In the genomic region with DNA sequence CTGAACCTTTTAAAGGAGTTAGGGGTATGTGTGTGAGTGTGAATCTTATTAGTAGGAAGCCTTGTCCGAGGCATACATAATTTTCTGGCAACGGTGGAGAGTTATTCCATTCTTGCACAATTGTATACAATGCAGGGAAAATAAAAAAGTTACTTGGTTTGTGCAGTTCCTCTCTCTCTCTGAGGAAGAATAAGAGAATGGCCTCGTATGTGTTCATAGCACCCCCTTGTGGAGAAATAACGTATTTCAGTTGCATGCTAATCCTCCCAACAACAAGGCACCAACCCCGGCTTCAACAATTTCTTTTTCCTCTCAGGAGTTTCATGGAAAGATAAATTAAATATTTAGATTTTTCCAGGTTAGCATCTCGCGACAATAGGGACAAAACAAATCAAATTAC, we compare ENCODE assay signal across 8 cellular contexts. TPM values are rescaled to one million over a fixed set of nuclear protein-coding genes. Genes with fewer than 3 reads are reported as not detected.
DNase-seq lines count a peak whose midpoint lies in the region; TF ChIP-seq lines count a peak whose summit lies in the region.

No MANE protein-coding gene starts in this region.

- H3F3A ChIP-seq in GM23248 (ENCODE audit: insufficient read depth): no peaks in the 10 kb centered on the region

- TF ChIP-seq CTCF in NB4 (IDR thresholded peaks at IDR 0.05; ENCODE audit: low read depth, low read length): peak; percentile 38
- peak; percentile 68 to 77 for TF ChIP-seq CTCF in mammary epithelial cell (conservative IDR thresholded peaks at IDR 0.05 in 1 of 2, IDR thresholded peaks at IDR 0.05 in 1 of 2; ENCODE audit: extremely low read depth in 1 of 2, insufficient read depth in 1 of 2, low read depth in 1 of 2, low read length in 2 of 2)
- peak; percentile 65 for TF ChIP-seq CTCF in liver (IDR thresholded peaks at IDR 0.05; ENCODE audit: low read depth, low read length, missing input control)
- peak; percentile 35 to 46 (median 46) for TF ChIP-seq CTCF in vagina (IDR thresholded peaks at IDR 0.05)

- H3K4me1 Mint-ChIP-seq in activated CD4-positive, alpha-beta memory T cell treated with anti-CD3 and anti-CD28 coated beads, Interleukin-2, amount 10 ng/mL, durations not matched to agents 7 days and 5 days: no peaks in the 10 kb centered on the region

- H3K79me2 ChIP-seq in GM23248 (ENCODE audit: insufficient read depth): no peaks in the 10 kb centered on the region
- H3K79me2 ChIP-seq in mammary epithelial cell (ENCODE audit: insufficient read depth, low read length): no peaks in the 10 kb centered on the region

- H3K36me3 Mint-ChIP-seq in activated CD4-positive, alpha-beta memory T cell treated with anti-CD3 and anti-CD28 coated beads, Interleukin-2, amount 10 ng/mL, durations not matched to agents 7 days and 5 days (ENCODE audit: low read depth): no peaks in the 10 kb centered on the region

- POLR2A ChIA-PET in activated CD4-positive, alpha-beta memory T cell treated with anti-CD3 and anti-CD28 coated beads, Interleukin-2, amount 10 ng/mL, durations not matched to agents 7 days and 5 days (lab: Charles Lee): no interaction called here

- intact Hi-C loops in mammary epithelial cell (cut with micrococcal nuclease) (loop anchor here (1.0 to 10.0 kb wide), 3 partner anchors 553 to 1790 kb away; no protein-coding TSS in a partner anchor), vagina (cut with DNase I) (no loop called here)

- H3K4me3 Mint-ChIP-seq in activated CD4-positive, alpha-beta memory T cell treated with anti-CD3 and anti-CD28 coated beads, Interleukin-2, amount 10 ng/mL, durations not matched to agents 7 days and 5 days: no peak overlapping the region

- H3K4me1 ChIP-seq in GM23248 (ENCODE audit: insufficient read depth): no peaks in the 10 kb centered on the region
- no peaks in the 10 kb centered on the region for H3K4me1 ChIP-seq in mammary epithelial cell (ENCODE audit: insufficient read depth, low read length)
- H3K4me1 ChIP-seq in liver (ENCODE audit: control insufficient read depth in 4 of 4, insufficient read depth in 4 of 4, low read length in 3 of 4): no peaks in the 10 kb centered on the region
- H3K4me1 ChIP-seq in vagina: no peaks in the 10 kb centered on the region

- H3K9ac ChIP-seq in GM23248: no peak overlapping the region
- no peak overlapping the region for H3K9ac ChIP-seq in mammary epithelial cell (ENCODE audit: insufficient read depth, low read length)
- H3K9ac ChIP-seq in liver (ENCODE audit: low read depth in 1 of 2, low read length in 2 of 2): no peak overlapping the region

- H3K9me3 ChIP-seq in GM23248 (ENCODE audit: low read depth) (no peaks in the 10 kb centered on the region), mammary epithelial cell (replicated peaks; ENCODE audit: insufficient read depth, low read length) (no peaks in the 10 kb centered on the region), liver (ENCODE audit: control insufficient read depth in 4 of 4, low read length in 3 of 4) (no peaks in the 10 kb centered on the region), vagina (no peaks in the 10 kb centered on the region)

- no peak overlapping the region for H3K27ac ChIP-seq in GM23248
- no peak overlapping the region for H3K27ac ChIP-seq in mammary epithelial cell (ENCODE audit: insufficient read depth, low read depth, low read length)
- no peak overlapping the region for H3K27ac ChIP-seq in liver (ENCODE audit: low read depth in 1 of 2, low read length in 2 of 2)
- H3K27ac ChIP-seq in vagina: no peak overlapping the region

- BruUV-seq in mammary epithelial cell (replicated peaks; lab: Mats Ljungman, UMichigan): no TSS peak

- H2AFZ ChIP-seq in GM23248: no peak overlapping the region
- no peak overlapping the region for H2AFZ ChIP-seq in mammary epithelial cell (ENCODE audit: low read depth, low read length)

- no peaks in the 10 kb centered on the region for H3K27me3 Mint-ChIP-seq in activated CD4-positive, alpha-beta memory T cell treated with anti-CD3 and anti-CD28 coated beads, Interleukin-2, amount 10 ng/mL, durations not matched to agents 7 days and 5 days

- no peak overlapping the region for H3K27ac Mint-ChIP-seq in activated CD4-positive, alpha-beta memory T cell treated with anti-CD3 and anti-CD28 coated beads, Interleukin-2, amount 10 ng/mL, durations not matched to agents 7 days and 5 days

- H3K36me3 ChIP-seq in GM23248 (ENCODE audit: low read depth): no peaks in the 10 kb centered on the region
- no peaks in the 10 kb centered on the region for H3K36me3 ChIP-seq in mammary epithelial cell (ENCODE audit: insufficient read depth, low read length)
- no peaks in the 10 kb centered on the region for H3K36me3 ChIP-seq in liver (ENCODE audit: control insufficient read depth in 4 of 4, insufficient read depth in 3 of 4, low read depth in 1 of 4, low read length in 3 of 4)
- H3K36me3 ChIP-seq in vagina: no peaks in the 10 kb centered on the region

- H3K4me2 ChIP-seq in GM23248 (ENCODE audit: unreplicated experiment) (no peak overlapping the region), mammary epithelial cell (ENCODE audit: insufficient read depth, low read depth, low read length) (no peak overlapping the region)

- dilution Hi-C loops in mammary epithelial cell (cut with HindIII; ENCODE audit: low sequenced_read_pairs): no loop called here

- 0 to 5% methylated on average over 7 of the region's 7 CpGs for WGBS in GM23248 (ENCODE audit: low coverage in 1 of 2, low lambda C conversion rate in 2 of 2, missing lambda C conversion rate in 2 of 2), 2 experiments
- 8% methylated on average over 7 of the region's 7 CpGs for WGBS in mammary epithelial cell (ENCODE audit: low coverage, missing lambda C conversion rate)
- 3% methylated on average over 7 of the region's 7 CpGs for WGBS in liver

- no peaks in the 10 kb centered on the region for H3K9me3 Mint-ChIP-seq in activated CD4-positive, alpha-beta memory T cell treated with anti-CD3 and anti-CD28 coated beads, Interleukin-2, amount 10 ng/mL, durations not matched to agents 7 days and 5 days

- no peak overlapping the region for H3K4me3 ChIP-seq in GM23248
- no peak overlapping the region for H3K4me3 ChIP-seq in NB4 (ENCODE audit: low read depth, low read length)
- H3K4me3 ChIP-seq in mammary epithelial cell (replicated peaks in 1 of 3; ENCODE audit: insufficient read depth in 1 of 3, low read depth in 2 of 3, low read length in 3 of 3): no peak overlapping the region
- H3K4me3 ChIP-seq in liver (ENCODE audit: low read depth in 1 of 3, low read length in 3 of 3): no peak overlapping the region
- no peak overlapping the region for H3K4me3 ChIP-seq in vagina

- no peaks in the 10 kb centered on the region for H3K9me2 ChIP-seq in GM23248 (ENCODE audit: insufficient read depth)

- TF ChIP-seq RAD21 in liver (IDR thresholded peaks at IDR 0.05): peak; percentile 75 to 86

- no peaks in the 10 kb centered on the region for H4K20me1 ChIP-seq in GM23248 (ENCODE audit: insufficient read depth)
- H4K20me1 ChIP-seq in mammary epithelial cell (ENCODE audit: insufficient read depth, low read length): no peaks in the 10 kb centered on the region

- DNase-seq in stimulated activated CD4-positive, alpha-beta T cell treated with anti-CD3 and anti-CD28 coated beads, Interleukin-15, amount 100 ng/mL, for 24 hours: peak; percentile 3
- DNase-seq in stimulated activated CD4-positive, alpha-beta T cell treated with anti-CD3 and anti-CD28 coated beads, Interleukin-4, amount 100 ng/mL, for 1 hour: no peak
- DNase-seq in GM23248 (peak; percentile 52), NB4 (ENCODE audit: low read depth) (peak; percentile 52), mammary epithelial cell (peak; percentile 36), vagina (ENCODE audit: extremely low spot score in 2 of 2) (no peak)
- no peak for DNase-seq in activated CD4-positive, alpha-beta memory T cell treated with anti-CD3 and anti-CD28 coated beads, Interleukin-2, amount 10 ng/mL, durations not matched to agents 7 days and 5 days

- CTCF ChIA-PET in mammary epithelial cell (lab: Charles Lee; ENCODE audit: low non-redundant PET): no interaction called here
- CTCF ChIA-PET in activated CD4-positive, alpha-beta memory T cell treated with anti-CD3 and anti-CD28 coated beads, Interleukin-2, amount 10 ng/mL, durations not matched to agents 7 days and 5 days (lab: Charles Lee): no interaction called here

- TF ChIP-seq POLR2A in NB4 (IDR thresholded peaks at IDR 0.05; ENCODE audit: extremely low read depth, insufficient read length): no peak
- no peak for TF ChIP-seq POLR2A in vagina (IDR thresholded peaks at IDR 0.05)

- in situ Hi-C loops in GM23248 (cut with MboI) (loop anchor here (10.0 to 25.0 kb wide), 2 partner anchors 458 to 550 kb away; no protein-coding TSS in a partner anchor), mammary epithelial cell (cut with MboI; ENCODE audit: low sequenced_read_pairs in 2 of 2) (loop anchor here (10.0 to 25.0 kb wide), 2 partner anchors 550 to 558 kb away; no protein-coding TSS in a partner anchor)

- H3K27me3 ChIP-seq in GM23248 (replicated peaks; ENCODE audit: insufficient read depth) (no peaks in the 10 kb centered on the region), mammary epithelial cell (ENCODE audit: insufficient read depth, low read length) (no peaks in the 10 kb centered on the region), liver (ENCODE audit: control insufficient read depth in 4 of 4, insufficient read depth in 4 of 4, low read length in 3 of 4) (peaks cover 0 to 3% (median 0%) of the 10 kb centered on the region in 4 donors), vagina (no peaks in the 10 kb centered on the region)

RNA-seq across cellular contexts. Expression of gene FGF13, which starts 33.7 kb away (rescaled TPM):
- total RNA-seq in GM23248 (2014; rRNA removed; shearing (Covaris generic)): 4.6 and 9.0 TPM in 2 replicates
- 4.5 and 5.7 TPM in 2 replicates for polyA plus RNA-seq in GM23248 (2016; fragmentation: Nextera tagmentation; extraction: Ambion mirVana)
- 1 to 10 TPM in 1 of 2 donors, not detected in 1; 1.3 TPM for total RNA-seq in mammary epithelial cell
- not detected for polyA plus RNA-seq in mammary epithelial cell
- polyA minus RNA-seq in mammary epithelial cell: not detected
- 1 to 10 TPM in 1 of 2 donors, under 1 TPM in 1; 0.84 to 2.2 TPM for total RNA-seq in liver
- under 1 TPM; 0.51 to 0.74 TPM for polyA plus RNA-seq in liver
- total RNA-seq in vagina: 3.2 TPM
- not detected for total RNA-seq in activated CD4-positive, alpha-beta memory T cell treated with anti-CD3 and anti-CD28 coated beads, Interleukin-2, amount 10 ng/mL, durations not matched to agents 7 days and 5 days

Comparison
In these comparisons a context has a peak if more than half of its experiments do, and no peak if none do; other contexts are left out.
1. DNase-seq: peak in stimulated activated CD4-positive, alpha-beta T cell treated with anti-CD3 and anti-CD28 coated beads, Interleukin-15, amount 100 ng/mL, for 24 hours (single experiment), GM23248 (single experiment), NB4 (single experiment) and mammary epithelial cell (single experiment); none in stimulated activated CD4-positive, alpha-beta T cell treated with anti-CD3 and anti-CD28 coated beads, Interleukin-4, amount 100 ng/mL, for 1 hour (single experiment), vagina (0 of 2) and activated CD4-positive, alpha-beta memory T cell treated with anti-CD3 and anti-CD28 coated beads, Interleukin-2, amount 10 ng/mL, durations not matched to agents 7 days and 5 days (single experiment).
2. Peak in every context shown above with its lines, with median percentiles within 50 percentile points of each other: CTCF ChIP-seq.